16 cellular contexts compared by ENCODE assay signal in genomic region chr9:75181748-75182147, GRCh38.
DNase-seq lines count a peak whose midpoint lies in the region; ATAC-seq, FAIRE-seq and TF ChIP-seq lines count a peak whose summit lies in the region.
"Had no signal": no experiment of that assay in that cellular context is flagged by ENCODE, and none has a peak within 500 bp of the region (broad histone marks: within the 10 kb centered on the region; RNA-seq: fewer than 3 reads in every experiment).

No MANE protein-coding gene starts in this region.

- FAIRE-seq in astrocyte (lab: Jason Lieb, UNC) = no peak
- FAIRE-seq: GM12892 had no signal

- H3K27ac Mint-ChIP-seq in astrocyte (ENCODE audit: unreplicated experiment) = no peak overlapping the region
- H3K27ac Mint-ChIP-seq in naive thymus-derived CD4-positive, alpha-beta T cell = no peak overlapping the region
- H3K27ac Mint-ChIP-seq: progenitor cell of endocrine pancreas had no signal

- H3K4me3 ChIP-seq in ACC112 (ENCODE audit: low read depth, low read length) (no peak overlapping the region), astrocyte (ENCODE audit: insufficient read depth, low read depth, low read length) (no peak overlapping the region), heart right ventricle (no peak overlapping the region)
- no peak overlapping the region for H3K4me3 ChIP-seq in naive thymus-derived CD4-positive, alpha-beta T cell (ENCODE audit: low read length)

- no peaks in the 10 kb centered on the region for H3K27me3 ChIP-seq in ACC112 (ENCODE audit: insufficient read depth, low read length)
- no peaks in the 10 kb centered on the region for H3K27me3 ChIP-seq in astrocyte (ENCODE audit: insufficient read depth, low read length)
- no peaks in the 10 kb centered on the region for H3K27me3 ChIP-seq in foreskin keratinocyte
- no peaks in the 10 kb centered on the region for H3K27me3 ChIP-seq in heart right ventricle
- H3K27me3 ChIP-seq in naive thymus-derived CD4-positive, alpha-beta T cell (ENCODE audit: control insufficient read depth in 2 of 2, insufficient read depth in 2 of 2, low read length in 2 of 2) = no peaks in the 10 kb centered on the region

- peaks cover 7% of the 10 kb centered on the region for H3K4me1 Mint-ChIP-seq in astrocyte (ENCODE audit: low read depth, unreplicated experiment)
- peaks cover 5 to 26% (median 22%) of the 10 kb centered on the region in 7 donors for H3K4me1 Mint-ChIP-seq in naive thymus-derived CD4-positive, alpha-beta T cell

- no peak overlapping the region for H3K4me3 Mint-ChIP-seq in astrocyte (ENCODE audit: unreplicated experiment)
- no peak overlapping the region for H3K4me3 Mint-ChIP-seq in naive thymus-derived CD4-positive, alpha-beta T cell

- WGBS in heart right ventricle, 2 donors = 86 to 92% methylated on average over 1 of the region's 1 CpG

- no peak overlapping the region for H3K4me2 ChIP-seq in astrocyte (ENCODE audit: low read length)

- H3K9me3 ChIP-seq in astrocyte (ENCODE audit: insufficient read depth, low read depth, low read length) (no peaks in the 10 kb centered on the region), heart right ventricle (no peaks in the 10 kb centered on the region)
- H3K9me3 ChIP-seq in naive thymus-derived CD4-positive, alpha-beta T cell (ENCODE audit: control insufficient read depth in 2 of 3, low read length in 3 of 3) = no peaks in the 10 kb centered on the region

- TF ChIP-seq CTCF in astrocyte (IDR thresholded peaks at IDR 0.05; ENCODE audit: insufficient read depth, low read depth, low read length) = no peak
- no peak for TF ChIP-seq CTCF in foreskin keratinocyte (conservative IDR thresholded peaks at IDR 0.05)
- TF ChIP-seq CTCF in heart right ventricle (IDR thresholded peaks at IDR 0.05) = no peak

- H3K36me3 Mint-ChIP-seq in astrocyte (ENCODE audit: low read depth, unreplicated experiment) = peaks cover 17% of the 10 kb centered on the region
- peaks cover 4 to 19% (median 15%) of the 10 kb centered on the region in 5 donors for H3K36me3 Mint-ChIP-seq in naive thymus-derived CD4-positive, alpha-beta T cell

- peak; percentile 99 for ATAC-seq in foreskin keratinocyte
- no peak for ATAC-seq in heart right ventricle
- no peak for ATAC-seq in naive thymus-derived CD4-positive, alpha-beta T cell

- CTCF ChIA-PET in naive thymus-derived CD4-positive, alpha-beta T cell (lab: Charles Lee) = no interaction called here

- H3K9ac ChIP-seq in astrocyte (ENCODE audit: low read length) = no peak overlapping the region

- 0 out of 2 replicates have a peak overlapping the region, but pooled peaks have one; percentile 11 for H3K27ac ChIP-seq in ACC112 (ENCODE audit: low read depth, low read length)
- peak overlapping the region; percentile 11 for H3K27ac ChIP-seq in astrocyte (ENCODE audit: low read depth, low read length)
- peak overlapping the region; percentile 37 for H3K27ac ChIP-seq in foreskin keratinocyte
- no peak overlapping the region for H3K27ac ChIP-seq in heart right ventricle
- H3K27ac ChIP-seq in naive thymus-derived CD4-positive, alpha-beta T cell (ENCODE audit: low read depth, low read length) = no peak overlapping the region

- no peaks in the 10 kb centered on the region for H3K27me3 Mint-ChIP-seq in astrocyte (ENCODE audit: low read depth, unreplicated experiment)
- no peaks in the 10 kb centered on the region for H3K27me3 Mint-ChIP-seq in naive thymus-derived CD4-positive, alpha-beta T cell
- H3K27me3 Mint-ChIP-seq: progenitor cell of endocrine pancreas had no signal

- no peaks in the 10 kb centered on the region for H3K9me3 Mint-ChIP-seq in astrocyte (ENCODE audit: unreplicated experiment)
- H3K9me3 Mint-ChIP-seq in naive thymus-derived CD4-positive, alpha-beta T cell = no peaks in the 10 kb centered on the region

- H3K4me1 ChIP-seq in ACC112 (ENCODE audit: control insufficient read depth, insufficient read depth, low read length, unreplicated experiment) (peaks cover 6% of the 10 kb centered on the region), astrocyte (ENCODE audit: insufficient read depth, low read length) (peaks cover 7% of the 10 kb centered on the region), foreskin keratinocyte (peaks cover 9% of the 10 kb centered on the region), heart right ventricle (peaks cover 0 to 4% (median 0%) of the 10 kb centered on the region in 9 donors)
- peaks cover 8 to 12% of the 10 kb centered on the region in 2 donors for H3K4me1 ChIP-seq in naive thymus-derived CD4-positive, alpha-beta T cell (ENCODE audit: control insufficient read depth in 2 of 2, insufficient read depth in 2 of 2, low read length in 2 of 2)

- no peaks in the 10 kb centered on the region for H4K20me1 ChIP-seq in astrocyte (ENCODE audit: insufficient read depth, low read length)

- POLR2A ChIA-PET in naive thymus-derived CD4-positive, alpha-beta T cell (lab: Charles Lee) = interaction anchor here (0.6 to 0.7 kb wide), 2 partner anchors 8 to 96 kb away, joined by 4 to 5 read pairs; no protein-coding TSS in a partner anchor

- intact Hi-C loops in heart right ventricle (cut with DNase I) = no loop called here
- intact Hi-C loops in naive thymus-derived CD4-positive, alpha-beta T cell (cut with micrococcal nuclease) = loop anchor here in 1 of 2 donors (10.0 kb wide), 1 partner anchor 1993 kb away; the partner anchor contains the start of gene VPS13A

- H2AFZ ChIP-seq in ACC112 (ENCODE audit: low read length, unreplicated experiment) (peak overlapping the region; percentile 27), astrocyte (ENCODE audit: low read depth, low read length) (no peak overlapping the region)

- H3K79me2 ChIP-seq in ACC112 (ENCODE audit: control insufficient read depth, insufficient read depth, low read length, unreplicated experiment) (no peaks in the 10 kb centered on the region), astrocyte (ENCODE audit: insufficient read depth, low read length) (no peaks in the 10 kb centered on the region)

- peak; percentile 47 for DNase-seq in HT1080 (ENCODE audit: low read depth)
- DNase-seq in astrocyte (ENCODE audit: low read depth) = peak; percentile 58
- DNase-seq in foreskin keratinocyte = peak; percentile 94 to 98
- no peak for DNase-seq in heart right ventricle
- DNase-seq in naive thymus-derived CD4-positive, alpha-beta T cell = no peak
- no peak for DNase-seq in NCI-H1092 treated with DMSO at 0.1 percent for 48 hours (lab: John Stamatoyannopoulos, UW)
- no peak for DNase-seq in NCI-H146 (lab: John Stamatoyannopoulos, UW)
- DNase-seq: activated CD4-positive, alpha-beta T cell treated with anti-CD3 and anti-CD28 coated beads, Interleukin-2, amount 50 U/mL, for 1 hour; activated T-cell treated with anti-CD3 and anti-CD28 coated beads, Interleukin-2, amount 50 U/mL, for 48 hours; DND-41; Karpas-422; midbrain; NCI-H2081 treated with DMSO at 0.1 percent for 48 hours had no signal

- H3K36me3 ChIP-seq in ACC112 (ENCODE audit: insufficient read depth, low read length) (no peaks in the 10 kb centered on the region), astrocyte (ENCODE audit: insufficient read depth, low read length) (no peaks in the 10 kb centered on the region), heart right ventricle (peaks cover 0 to 23% (median 0%) of the 10 kb centered on the region in 9 donors)
- peaks cover 0 to 7% (median 0%) of the 10 kb centered on the region in 3 experiments for H3K36me3 ChIP-seq in naive thymus-derived CD4-positive, alpha-beta T cell (ENCODE audit: control insufficient read depth in 2 of 3, insufficient read depth in 3 of 3, low read length in 3 of 3)

Comparison
In these comparisons a context has a peak if more than half of its experiments do, and no peak if none do; other contexts are left out.
1. H3K27ac ChIP-seq: peak in ACC112 (single experiment), astrocyte (single experiment) and foreskin keratinocyte (single experiment); none in heart right ventricle (0 of 10) and naive thymus-derived CD4-positive, alpha-beta T cell (single experiment).
2. DNase-seq: peak in HT1080 (single experiment), astrocyte (single experiment) and foreskin keratinocyte (2 of 2); none in heart right ventricle (0 of 2), naive thymus-derived CD4-positive, alpha-beta T cell (0 of 9), NCI-H1092 treated with DMSO at 0.1 percent for 48 hours (single experiment) and NCI-H146 (single experiment).